Comparison of ENCODE assay signal across 8 cellular contexts in the genomic region with DNA sequence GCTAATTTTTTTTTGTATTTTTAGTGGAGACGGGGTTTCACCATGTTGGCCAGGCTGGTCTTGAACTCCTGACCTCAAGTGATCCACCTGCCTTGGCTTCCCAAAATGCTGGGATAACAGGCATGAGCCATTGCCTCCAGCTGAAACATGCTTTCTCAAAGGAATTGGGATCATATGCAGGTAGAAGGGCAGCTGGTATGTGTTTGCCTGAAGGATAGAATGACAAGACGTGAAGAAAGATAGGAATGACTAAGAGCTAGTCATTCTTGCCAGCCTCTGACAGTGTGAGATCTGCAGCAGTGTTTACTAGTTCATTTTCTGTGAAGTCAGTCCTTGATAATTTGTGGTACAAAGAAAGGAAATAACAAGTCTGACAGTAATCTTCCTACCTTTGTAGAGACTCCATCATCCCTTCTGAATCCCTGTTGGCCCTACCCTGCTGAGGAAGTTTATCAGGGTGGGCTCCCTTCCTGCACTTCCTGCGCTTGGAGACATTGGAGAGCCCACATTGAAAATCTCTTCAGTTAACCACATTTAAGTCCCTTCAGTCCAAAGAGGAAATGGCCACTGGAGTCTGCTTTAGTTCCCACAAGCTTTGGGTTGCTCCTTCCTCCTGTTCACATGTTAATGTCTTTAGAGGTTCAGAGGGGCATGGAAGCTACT. TPM values are rescaled to one million over a fixed set of nuclear protein-coding genes. Genes with fewer than 3 reads are reported as not detected.
DNase-seq lines count a peak whose midpoint lies in the region; TF ChIP-seq lines count a peak whose summit lies in the region.

No MANE protein-coding gene starts in this region.

- TF ChIP-seq CTCF in tibial nerve (IDR thresholded peaks at IDR 0.05) (no peak), glutamatergic neuron (IDR thresholded peaks at IDR 0.05; ENCODE audit: partially characterized antibody, unreplicated experiment) (no peak)

- H3K36me3 ChIP-seq in Karpas-422 (ENCODE audit: insufficient read depth, low read length) (0 out of 2 replicates have a peak, but pooled peaks cover 8% of the 10 kb centered on the region), tibial nerve (peaks cover 0 to 21% (median 2%) of the 10 kb centered on the region in 3 donors)

- peak overlapping the region; percentile 22; the same call in 1 of the 2 replicates for H3K9ac ChIP-seq in Karpas-422 (ENCODE audit: low read length)

- peak overlapping the region; percentile 61 for H3K27ac ChIP-seq in Karpas-422 (ENCODE audit: low read length)
- peak overlapping the region in 3 of 4 donors; percentile 86 to 100 (median 98) for H3K27ac ChIP-seq in tibial nerve

- H4K20me1 ChIP-seq in Karpas-422 (ENCODE audit: insufficient read depth, low read depth, low read length): no peaks in the 10 kb centered on the region

- peaks cover 68% of the 10 kb centered on the region for H3K36me3 Mint-ChIP-seq in activated naive CD8-positive, alpha-beta T cell treated with anti-CD3 and anti-CD28 coated beads for 36 hours
- peaks cover 28 to 45% (median 32%) of the 10 kb centered on the region in 3 donors for H3K36me3 Mint-ChIP-seq in immature natural killer cell
- no peaks in the 10 kb centered on the region for H3K36me3 Mint-ChIP-seq in glutamatergic neuron (ENCODE audit: unreplicated experiment)

- DNase-seq in ELR (ENCODE audit: low read depth) (peak; percentile 90), Karpas-422 (no peak), immature natural killer cell (peak; percentile 52 to 64 (median 63)), tibial nerve (ENCODE audit: low spot score in 2 of 2) (no peak), DMS53 (lab: John Stamatoyannopoulos, UW) (no peak), NCI-H146 (lab: John Stamatoyannopoulos, UW) (no peak), glutamatergic neuron (no peak)
- DNase-seq in activated naive CD8-positive, alpha-beta T cell treated with anti-CD3 and anti-CD28 coated beads for 36 hours: no peak

- peak in 1 of 2 donors; percentile 36 for TF ChIP-seq EP300 in tibial nerve (IDR thresholded peaks at IDR 0.05)

- H3K27me3 ChIP-seq in Karpas-422 (ENCODE audit: low read length) (no peaks in the 10 kb centered on the region), tibial nerve (no peaks in the 10 kb centered on the region)

- no peaks in the 10 kb centered on the region for H3K9me3 Mint-ChIP-seq in activated naive CD8-positive, alpha-beta T cell treated with anti-CD3 and anti-CD28 coated beads for 36 hours
- H3K9me3 Mint-ChIP-seq in immature natural killer cell: no peaks in the 10 kb centered on the region
- peaks cover 3% of the 10 kb centered on the region for H3K9me3 Mint-ChIP-seq in glutamatergic neuron (ENCODE audit: unreplicated experiment)

- peaks cover 56% of the 10 kb centered on the region for H3K79me2 ChIP-seq in Karpas-422 (ENCODE audit: low read length)

- TF ChIP-seq POLR2A in tibial nerve (IDR thresholded peaks at IDR 0.05): no peak

- H3K4me2 ChIP-seq in Karpas-422 (ENCODE audit: low read depth, low read length, poor library complexity, severe bottlenecking): peak overlapping the region; percentile 21

- H3K4me3 ChIP-seq in Karpas-422 (ENCODE audit: low read length) (no peak overlapping the region), tibial nerve (no peak overlapping the region)

- H3K4me1 ChIP-seq in Karpas-422 (ENCODE audit: low read length): peaks cover 83% of the 10 kb centered on the region
- peaks cover 0 to 95% (median 67%) of the 10 kb centered on the region in 4 donors for H3K4me1 ChIP-seq in tibial nerve

- H3K9me3 ChIP-seq in Karpas-422 (ENCODE audit: low read length) (no peaks in the 10 kb centered on the region), tibial nerve (no peaks in the 10 kb centered on the region)

- peak overlapping the region; percentile 49; the same call in 1 of the 2 replicates for H2AFZ ChIP-seq in Karpas-422 (ENCODE audit: low read length)

- H3K27me3 Mint-ChIP-seq in activated naive CD8-positive, alpha-beta T cell treated with anti-CD3 and anti-CD28 coated beads for 36 hours: no peaks in the 10 kb centered on the region
- peaks cover 3 to 17% (median 13%) of the 10 kb centered on the region in 3 donors for H3K27me3 Mint-ChIP-seq in immature natural killer cell (ENCODE audit: low read depth in 3 of 3)
- H3K27me3 Mint-ChIP-seq in glutamatergic neuron (ENCODE audit: unreplicated experiment): no peaks in the 10 kb centered on the region

- H3K4me3 Mint-ChIP-seq in activated naive CD8-positive, alpha-beta T cell treated with anti-CD3 and anti-CD28 coated beads for 36 hours: peak overlapping the region; percentile 93
- H3K4me3 Mint-ChIP-seq in immature natural killer cell (peak overlapping the region; percentile 68 to 84 (median 77)), glutamatergic neuron (ENCODE audit: unreplicated experiment) (no peak overlapping the region)

- H3K4me1 Mint-ChIP-seq in activated naive CD8-positive, alpha-beta T cell treated with anti-CD3 and anti-CD28 coated beads for 36 hours: peaks cover 53% of the 10 kb centered on the region
- H3K4me1 Mint-ChIP-seq in immature natural killer cell (peaks cover 76 to 88% of the 10 kb centered on the region in 2 donors), glutamatergic neuron (ENCODE audit: low read depth, unreplicated experiment) (peaks cover 18% of the 10 kb centered on the region)

- 66 to 69% methylated on average over 3 of the region's 3 CpGs for WGBS in tibial nerve, 2 donors

- peak overlapping the region; percentile 97 for H3K27ac Mint-ChIP-seq in activated naive CD8-positive, alpha-beta T cell treated with anti-CD3 and anti-CD28 coated beads for 36 hours
- H3K27ac Mint-ChIP-seq in immature natural killer cell (peak overlapping the region; percentile 90 to 100 (median 98)), glutamatergic neuron (ENCODE audit: unreplicated experiment) (no peak overlapping the region)

- no peaks in the 10 kb centered on the region for H3K9me2 ChIP-seq in Karpas-422 (replicated peaks; ENCODE audit: insufficient read depth, low read length)

RNA-seq across cellular contexts. Expression of a gene that starts 14.7 kb away (rescaled TPM):
- total RNA-seq in Karpas-422 (2014; rRNA removed; shearing (Covaris generic); ENCODE audit: low replicate concordance): 62.6 and 63.5 TPM in 2 replicates
- 100 to 1,000 TPM; 190 to 198 TPM for total RNA-seq in activated naive CD8-positive, alpha-beta T cell treated with anti-CD3 and anti-CD28 coated beads for 36 hours
- polyA plus RNA-seq in immature natural killer cell: 100 to 1,000 TPM; 167 to 262 (median 242) TPM
- 100 to 1,000 TPM; 158 to 284 (median 220) TPM for total RNA-seq in tibial nerve
- 88.0 TPM for total RNA-seq in glutamatergic neuron (ENCODE audit: unreplicated experiment)

RNA-seq across cellular contexts. Expression of a gene that starts 52.3 kb away (rescaled TPM):
- total RNA-seq in Karpas-422 (2014; rRNA removed; shearing (Covaris generic); ENCODE audit: low replicate concordance): 0.48 and 5.2 TPM in 2 replicates
- 10 to 100 TPM; 25.5 to 26.5 TPM for total RNA-seq in activated naive CD8-positive, alpha-beta T cell treated with anti-CD3 and anti-CD28 coated beads for 36 hours
- 10 to 100 TPM; 13.5 to 37.4 (median 19.8) TPM for polyA plus RNA-seq in immature natural killer cell
- total RNA-seq in tibial nerve (10 to 100 TPM in 2 of 4 donors, 1 to 10 TPM in 2; 6.1 to 21.4 (median 11.2) TPM), glutamatergic neuron (ENCODE audit: unreplicated experiment) (not detected)

RNA-seq across cellular contexts. Expression of a gene that starts 58.9 kb away (rescaled TPM):
- 102 and 136 TPM in 2 replicates for total RNA-seq in Karpas-422 (2014; rRNA removed; shearing (Covaris generic); ENCODE audit: low replicate concordance)
- total RNA-seq in activated naive CD8-positive, alpha-beta T cell treated with anti-CD3 and anti-CD28 coated beads for 36 hours: 100 to 1,000 TPM; 139 to 146 TPM
- 100 to 1,000 TPM; 211 to 234 (median 225) TPM for polyA plus RNA-seq in immature natural killer cell
- total RNA-seq in tibial nerve (10 to 100 TPM; 30.8 to 55.7 (median 52.1) TPM), glutamatergic neuron (ENCODE audit: unreplicated experiment) (93.9 TPM)

RNA-seq across cellular contexts. Expression of a gene that starts 59.2 kb away (rescaled TPM):
- total RNA-seq in Karpas-422 (2014; rRNA removed; shearing (Covaris generic); ENCODE audit: low replicate concordance): 10.4 and 40.0 TPM in 2 replicates
- 10 to 100 TPM; 22.6 to 25.3 TPM for total RNA-seq in activated naive CD8-positive, alpha-beta T cell treated with anti-CD3 and anti-CD28 coated beads for 36 hours
- polyA plus RNA-seq in immature natural killer cell: 10 to 100 TPM; 12.9 to 31.4 (median 22.1) TPM
- total RNA-seq in tibial nerve (10 to 100 TPM; 17.3 to 27.9 (median 18.6) TPM), glutamatergic neuron (ENCODE audit: unreplicated experiment) (32.8 TPM)

Comparison
In these comparisons a context has a peak if more than half of its experiments do, and no peak if none do; other contexts are left out.
1. DNase-seq: peak in ELR (single experiment) and immature natural killer cell (3 of 3); none in Karpas-422 (single experiment), activated naive CD8-positive, alpha-beta T cell treated with anti-CD3 and anti-CD28 coated beads for 36 hours (single experiment), tibial nerve (0 of 2), DMS53 (single experiment), NCI-H146 (single experiment) and glutamatergic neuron (single experiment).